ENCODE assay signal across 17 cellular contexts in the genomic region with DNA sequence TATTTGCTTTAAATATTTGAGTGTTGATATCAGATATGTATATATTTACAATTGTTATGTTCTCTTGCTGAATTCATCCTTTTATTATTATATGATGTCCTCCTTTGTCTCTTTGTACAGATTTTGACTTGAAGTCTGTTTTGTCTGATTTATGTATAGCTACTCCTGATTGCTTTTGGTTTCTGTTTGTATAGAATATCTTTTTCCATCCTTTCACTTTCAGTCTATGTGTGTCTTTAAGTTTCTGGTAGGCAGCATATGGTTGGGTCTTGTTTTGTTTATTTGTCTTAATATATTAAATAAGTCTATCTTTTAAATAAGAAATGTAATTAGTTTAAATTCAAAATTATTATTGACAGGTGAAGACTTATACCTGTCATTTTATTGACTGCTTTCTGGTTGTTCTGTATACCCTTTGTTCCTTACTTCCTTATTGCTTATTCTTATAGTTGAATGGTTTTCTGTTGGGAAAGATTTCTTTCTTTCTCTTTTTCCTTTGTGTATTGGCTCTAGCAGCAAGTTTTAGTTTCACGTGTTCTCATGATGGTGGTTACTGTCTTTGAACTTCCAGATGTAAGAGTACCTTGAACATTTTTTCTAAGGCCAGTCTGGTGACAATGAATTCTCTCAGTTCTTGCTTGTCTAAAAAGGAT. TPM values are rescaled to one million over a fixed set of nuclear protein-coding genes. Genes with fewer than 3 reads are reported as not detected.
DNase-seq lines count a peak whose midpoint lies in the region; ATAC-seq lines count a peak whose summit lies in the region.
"Had no signal": no experiment of that assay in that cellular context is flagged by ENCODE, and none has a peak within 500 bp of the region (broad histone marks: within the 10 kb centered on the region; RNA-seq: fewer than 3 reads in every experiment).

No MANE protein-coding gene starts in this region.

- no peaks in the 10 kb centered on the region for H3K27me3 Mint-ChIP-seq in activated CD4-positive, alpha-beta T cell treated with anti-CD3 and anti-CD28 coated beads for 36 hours
- no peaks in the 10 kb centered on the region for H3K27me3 Mint-ChIP-seq in T-helper 1 cell treated with Interleukin-12 subunit alpha and Interleukin-12 subunit beta and Interleukin-4 antibody, amounts not matched to agents 30 μg/mL and 1 μg/mL, for 36 hours (ENCODE audit: low read depth)
- no peaks in the 10 kb centered on the region for H3K27me3 Mint-ChIP-seq in naive B cell

- POLR2A ChIA-PET in activated CD4-positive, alpha-beta T cell treated with anti-CD3 and anti-CD28 coated beads for 36 hours (lab: Charles Lee): no interaction called here

- peak overlapping the region; percentile 13 for H3K27ac Mint-ChIP-seq in activated CD4-positive, alpha-beta T cell treated with anti-CD3 and anti-CD28 coated beads for 36 hours
- peak overlapping the region; percentile 82 for H3K27ac Mint-ChIP-seq in T-helper 1 cell treated with Interleukin-12 subunit alpha and Interleukin-12 subunit beta and Interleukin-4 antibody, amounts not matched to agents 30 μg/mL and 1 μg/mL, for 36 hours
- peak overlapping the region in 2 of 6 donors; percentile 79 to 92 for H3K27ac Mint-ChIP-seq in naive B cell
- H3K27ac Mint-ChIP-seq in stimulated activated effector memory CD8-positive, alpha-beta T cell treated with anti-CD3 and anti-CD28 coated beads, Interleukin-12 subunit alpha, Interleukin-12 subunit beta, amount 100 ng/mL, for 72 hours: no peak overlapping the region

- no peak for DNase-seq in activated CD4-positive, alpha-beta T cell treated with anti-CD3 and anti-CD28 coated beads for 36 hours
- no peak for DNase-seq in activated CD4-positive, alpha-beta T cell treated with anti-CD3 and anti-CD28 coated beads for 1 hour
- DNase-seq in naive B cell: no peak
- no peak for DNase-seq in activated effector memory CD4-positive, alpha-beta T cell treated with anti-CD3 and anti-CD28 coated beads, Interleukin-2, amount 50 U/mL, for 16 hours
- DNase-seq in SW 1271 (lab: John Stamatoyannopoulos, UW): no peak
- DNase-seq in stimulated activated effector memory CD8-positive, alpha-beta T cell treated with anti-CD3 and anti-CD28 coated beads, Interleukin-12 subunit alpha, Interleukin-12 subunit beta, amount 100 ng/mL, for 72 hours (ENCODE audit: low spot score in 2 of 2): no peak
- DNase-seq: activated CD8-positive, alpha-beta memory T cell treated with anti-CD3 and anti-CD28 coated beads for 24 hours; central memory CD4-positive, alpha-beta T cell; foreskin fibroblast; GM23248; IMR-90; left ventricle myocardium inferior; NCI-H226; SIG-M5; substantia nigra had no signal

- peaks cover 7% of the 10 kb centered on the region for H3K9me3 Mint-ChIP-seq in activated CD4-positive, alpha-beta T cell treated with anti-CD3 and anti-CD28 coated beads for 36 hours (ENCODE audit: low read depth)
- peaks cover 16% of the 10 kb centered on the region for H3K9me3 Mint-ChIP-seq in T-helper 1 cell treated with Interleukin-12 subunit alpha and Interleukin-12 subunit beta and Interleukin-4 antibody, amounts not matched to agents 30 μg/mL and 1 μg/mL, for 36 hours
- H3K9me3 Mint-ChIP-seq in naive B cell: peaks cover 0 to 24% (median 9%) of the 10 kb centered on the region in 7 donors
- H3K9me3 Mint-ChIP-seq in stimulated activated effector memory CD8-positive, alpha-beta T cell treated with anti-CD3 and anti-CD28 coated beads, Interleukin-12 subunit alpha, Interleukin-12 subunit beta, amount 100 ng/mL, for 72 hours: peaks cover 6% of the 10 kb centered on the region

- intact Hi-C loops in activated CD4-positive, alpha-beta T cell treated with anti-CD3 and anti-CD28 coated beads for 36 hours (cut with DNase I, micrococcal nuclease): no loop called here

- peaks cover 32% of the 10 kb centered on the region for H3K36me3 Mint-ChIP-seq in activated CD4-positive, alpha-beta T cell treated with anti-CD3 and anti-CD28 coated beads for 36 hours (ENCODE audit: low read depth)
- peaks cover 21% of the 10 kb centered on the region for H3K36me3 Mint-ChIP-seq in T-helper 1 cell treated with Interleukin-12 subunit alpha and Interleukin-12 subunit beta and Interleukin-4 antibody, amounts not matched to agents 30 μg/mL and 1 μg/mL, for 36 hours (ENCODE audit: low read depth)
- peaks cover 27 to 34% of the 10 kb centered on the region in 2 donors for H3K36me3 Mint-ChIP-seq in naive B cell
- H3K36me3 Mint-ChIP-seq in stimulated activated effector memory CD8-positive, alpha-beta T cell treated with anti-CD3 and anti-CD28 coated beads, Interleukin-12 subunit alpha, Interleukin-12 subunit beta, amount 100 ng/mL, for 72 hours: peaks cover 13% of the 10 kb centered on the region

- H3K4me1 Mint-ChIP-seq in activated CD4-positive, alpha-beta T cell treated with anti-CD3 and anti-CD28 coated beads for 36 hours: peaks cover 14% of the 10 kb centered on the region
- H3K4me1 Mint-ChIP-seq in T-helper 1 cell treated with Interleukin-12 subunit alpha and Interleukin-12 subunit beta and Interleukin-4 antibody, amounts not matched to agents 30 μg/mL and 1 μg/mL, for 36 hours (ENCODE audit: low read depth): peaks cover 9% of the 10 kb centered on the region
- peaks cover 8 to 18% (median 11%) of the 10 kb centered on the region in 3 donors for H3K4me1 Mint-ChIP-seq in naive B cell
- peaks cover 14% of the 10 kb centered on the region for H3K4me1 Mint-ChIP-seq in stimulated activated effector memory CD8-positive, alpha-beta T cell treated with anti-CD3 and anti-CD28 coated beads, Interleukin-12 subunit alpha, Interleukin-12 subunit beta, amount 100 ng/mL, for 72 hours

- no peak overlapping the region for H3K4me3 Mint-ChIP-seq in activated CD4-positive, alpha-beta T cell treated with anti-CD3 and anti-CD28 coated beads for 36 hours
- H3K4me3 Mint-ChIP-seq in T-helper 1 cell treated with Interleukin-12 subunit alpha and Interleukin-12 subunit beta and Interleukin-4 antibody, amounts not matched to agents 30 μg/mL and 1 μg/mL, for 36 hours: peak overlapping the region; percentile 22
- peak overlapping the region in 2 of 8 donors; percentile 17 to 27 for H3K4me3 Mint-ChIP-seq in naive B cell
- no peak overlapping the region for H3K4me3 Mint-ChIP-seq in stimulated activated effector memory CD8-positive, alpha-beta T cell treated with anti-CD3 and anti-CD28 coated beads, Interleukin-12 subunit alpha, Interleukin-12 subunit beta, amount 100 ng/mL, for 72 hours

- peak; percentile 82 for ATAC-seq in activated CD4-positive, alpha-beta T cell treated with anti-CD3 and anti-CD28 coated beads for 36 hours
- ATAC-seq in GM21786 (IDR thresholded peaks at IDR 0.05; ENCODE audit: unreplicated experiment) (peak; percentile 63), naive B cell (ENCODE audit: low read depth in 2 of 2) (peak; percentile 46 to 50)
- no peak for ATAC-seq in stimulated activated effector memory CD8-positive, alpha-beta T cell treated with anti-CD3 and anti-CD28 coated beads, Interleukin-12 subunit alpha, Interleukin-12 subunit beta, amount 100 ng/mL, for 72 hours

- CTCF ChIA-PET in activated CD4-positive, alpha-beta T cell treated with anti-CD3 and anti-CD28 coated beads for 36 hours (lab: Charles Lee): no interaction called here

RNA-seq across cellular contexts. Expression of a gene that starts 31.1 kb away (rescaled TPM):
- 10 to 100 TPM; 12.7 to 17.5 TPM for total RNA-seq in activated CD4-positive, alpha-beta T cell treated with anti-CD3 and anti-CD28 coated beads for 36 hours
- 10 to 100 TPM; 15.0 to 34.6 (median 18.8) TPM for polyA plus RNA-seq in naive B cell (ENCODE audit: low read depth in 6 of 6)
